ENCODE assay signal across 23 cellular contexts in the genomic region with DNA sequence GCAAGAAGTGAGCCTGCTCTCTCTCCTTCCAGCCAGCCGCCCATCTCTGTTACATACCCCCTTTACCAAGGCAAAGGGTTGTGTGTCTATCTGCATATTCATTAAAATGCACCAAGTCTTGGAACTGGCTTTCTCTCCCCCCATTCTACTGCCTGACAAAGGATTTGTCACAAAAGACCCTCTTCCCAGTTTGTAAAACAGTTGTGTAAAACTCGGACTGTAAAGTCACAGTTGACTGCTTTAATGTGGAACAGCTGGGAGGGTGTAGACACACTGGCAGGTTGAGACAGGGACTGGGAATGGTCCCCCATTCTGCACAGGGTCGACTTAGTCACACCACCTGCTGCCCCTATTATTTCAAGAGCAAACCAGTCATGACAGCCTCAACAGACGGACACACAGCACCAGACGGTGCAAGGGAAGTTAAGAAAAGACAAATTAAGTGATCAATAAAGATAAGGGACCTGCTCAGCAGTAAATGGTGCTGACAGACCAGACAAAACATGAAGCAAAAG.
"Had no signal": no experiment of that assay in that cellular context is flagged by ENCODE, and none has a peak within 500 bp of the region (broad histone marks: within the 10 kb centered on the region; RNA-seq: fewer than 3 reads in every experiment).

No MANE protein-coding gene starts in this region.

- DNase-seq: activated CD4-positive, alpha-beta memory T cell treated with anti-CD3 and anti-CD28 coated beads, Interleukin-2, amount 10 ng/mL, durations not matched to agents 7 days and 5 days; activated CD4-positive, alpha-beta T cell treated with anti-CD3 and anti-CD28 coated beads for 1 hour; activated CD4-positive, alpha-beta T cell treated with anti-CD3 and anti-CD28 coated beads, Interleukin-2, amount 10 ng/mL, durations not matched to agents 7 days and 5 days; activated naive CD8-positive, alpha-beta T cell treated with anti-CD3 and anti-CD28 coated beads, Interleukin-2, amount 50 U/mL, for 24 hours; activated T-cell treated with anti-CD3 and anti-CD28 coated beads, Interleukin-2, amount 50 U/mL, for 4 hours; amygdala; caudate nucleus; cortex of kidney; head of caudate nucleus; hippocampal formation; left cardiac atrium; mammary epithelial cell; right lobe of liver; stimulated activated CD4-positive, alpha-beta T cell treated with anti-CD3 and anti-CD28 coated beads, Interleukin-2, amount 100 ng/mL, for 48 hours; stimulated activated naive CD8-positive, alpha-beta T cell treated with anti-CD3 and anti-CD28 coated beads, Interleukin-15, Interleukin-2, amounts not matched to agents 100 U/mL and 50 U/mL, for 24 hours; uterus had no signal

- H3K4me3 ChIP-seq: gastroesophageal sphincter, right lobe of liver, uterus had no signal

- H3K36me3 Mint-ChIP-seq: activated naive CD4-positive, alpha-beta T cell treated with anti-CD3 and anti-CD28 coated beads, Interleukin-2, amount 50 U/mL, for 24 hours; type B pancreatic cell; WTC11 had no signal

- H3K36me3 ChIP-seq: gastroesophageal sphincter, neutrophil, right lobe of liver, uterus had no signal

- H3K9me3 Mint-ChIP-seq: activated CD4-positive, alpha-beta memory T cell treated with anti-CD3 and anti-CD28 coated beads, Interleukin-2, amount 10 ng/mL, durations not matched to agents 7 days and 5 days; activated CD4-positive, alpha-beta T cell treated with anti-CD3 and anti-CD28 coated beads, Interleukin-2, amount 10 ng/mL, durations not matched to agents 7 days and 5 days; activated naive CD4-positive, alpha-beta T cell treated with anti-CD3 and anti-CD28 coated beads, Interleukin-2, amount 50 U/mL, for 24 hours; activated naive CD8-positive, alpha-beta T cell treated with anti-CD3 and anti-CD28 coated beads, Interleukin-2, amount 50 U/mL, for 24 hours; activated T-cell treated with anti-CD3 and anti-CD28 coated beads, Interleukin-2, amount 50 U/mL, for 4 hours; activated T-helper 2 cell treated with anti-CD3 and anti-CD28 coated beads, Interferon-gamma antibody, Interleukin-2, Interleukin-4, amounts not matched to agents 10 μg/mL and 5 μg/mL and 100 μg/mL, durations not matched to agents 14 hours and 24 hours and 36 hours; nephron; type B pancreatic cell; WTC11 had no signal

- H3K4me1 ChIP-seq: gastroesophageal sphincter, right lobe of liver, uterus had no signal

- H3K27ac Mint-ChIP-seq: activated CD4-positive, alpha-beta memory T cell treated with anti-CD3 and anti-CD28 coated beads, Interleukin-2, amount 10 ng/mL, durations not matched to agents 7 days and 5 days; activated CD4-positive, alpha-beta T cell treated with anti-CD3 and anti-CD28 coated beads, Interleukin-2, amount 10 ng/mL, durations not matched to agents 7 days and 5 days; activated naive CD4-positive, alpha-beta T cell treated with anti-CD3 and anti-CD28 coated beads, Interleukin-2, amount 50 U/mL, for 24 hours; activated naive CD8-positive, alpha-beta T cell treated with anti-CD3 and anti-CD28 coated beads, Interleukin-2, amount 50 U/mL, for 24 hours; activated T-helper 2 cell treated with anti-CD3 and anti-CD28 coated beads, Interferon-gamma antibody, Interleukin-2, Interleukin-4, amounts not matched to agents 10 μg/mL and 5 μg/mL and 100 μg/mL, durations not matched to agents 14 hours and 24 hours and 36 hours; nephron; type B pancreatic cell; WTC11 had no signal

- H3K27ac ChIP-seq: gastroesophageal sphincter, neutrophil, right lobe of liver, uterus had no signal

- H3K27me3 ChIP-seq: neutrophil, right lobe of liver had no signal

- H3K4me3 Mint-ChIP-seq: activated CD4-positive, alpha-beta memory T cell treated with anti-CD3 and anti-CD28 coated beads, Interleukin-2, amount 10 ng/mL, durations not matched to agents 7 days and 5 days; activated CD4-positive, alpha-beta T cell treated with anti-CD3 and anti-CD28 coated beads, Interleukin-2, amount 10 ng/mL, durations not matched to agents 7 days and 5 days; activated naive CD4-positive, alpha-beta T cell treated with anti-CD3 and anti-CD28 coated beads, Interleukin-2, amount 50 U/mL, for 24 hours; activated naive CD8-positive, alpha-beta T cell treated with anti-CD3 and anti-CD28 coated beads, Interleukin-2, amount 50 U/mL, for 24 hours; activated T-cell treated with anti-CD3 and anti-CD28 coated beads, Interleukin-2, amount 50 U/mL, for 4 hours; nephron; type B pancreatic cell; WTC11 had no signal

- H3K4me1 Mint-ChIP-seq: activated CD4-positive, alpha-beta memory T cell treated with anti-CD3 and anti-CD28 coated beads, Interleukin-2, amount 10 ng/mL, durations not matched to agents 7 days and 5 days; activated CD4-positive, alpha-beta T cell treated with anti-CD3 and anti-CD28 coated beads, Interleukin-2, amount 10 ng/mL, durations not matched to agents 7 days and 5 days; activated naive CD4-positive, alpha-beta T cell treated with anti-CD3 and anti-CD28 coated beads, Interleukin-2, amount 50 U/mL, for 24 hours; activated naive CD8-positive, alpha-beta T cell treated with anti-CD3 and anti-CD28 coated beads, Interleukin-2, amount 50 U/mL, for 24 hours had no signal

- ATAC-seq: activated naive CD8-positive, alpha-beta T cell treated with anti-CD3 and anti-CD28 coated beads, Interleukin-2, amount 50 U/mL, for 24 hours; activated T-cell treated with anti-CD3 and anti-CD28 coated beads, Interleukin-2, amount 50 U/mL, for 4 hours; gastroesophageal sphincter; left cardiac atrium; right lobe of liver; stimulated activated naive CD8-positive, alpha-beta T cell treated with anti-CD3 and anti-CD28 coated beads, Interleukin-15, Interleukin-2, amounts not matched to agents 100 U/mL and 50 U/mL, for 24 hours; WTC11 had no signal
